1 cellular context compared by ENCODE assay signal in genomic region chr16:10609410-10609774, GRCh38.
TF ChIP-seq lines count a peak whose summit lies in the region.

No MANE protein-coding gene starts in this region.

TF ChIP-seq in GM23338, 12 proteins besides CTCF, POLR2A, EP300 and RAD21 (continued from another document):
- TF ChIP-seq CREB1 (CRISPR knock-in tag; IDR thresholded peaks at IDR 0.05; ENCODE audit: low read depth) (no peak), ZNF114 (CRISPR knock-in tag; IDR thresholded peaks at IDR 0.05) (no peak), NANOG (IDR thresholded peaks at IDR 0.05; ENCODE audit: borderline replicate concordance) (no peak), EZH2 (IDR thresholded peaks at IDR 0.05; ENCODE audit: low read depth, unreplicated experiment) (no peak)
- TF ChIP-seq, protein P1, sequence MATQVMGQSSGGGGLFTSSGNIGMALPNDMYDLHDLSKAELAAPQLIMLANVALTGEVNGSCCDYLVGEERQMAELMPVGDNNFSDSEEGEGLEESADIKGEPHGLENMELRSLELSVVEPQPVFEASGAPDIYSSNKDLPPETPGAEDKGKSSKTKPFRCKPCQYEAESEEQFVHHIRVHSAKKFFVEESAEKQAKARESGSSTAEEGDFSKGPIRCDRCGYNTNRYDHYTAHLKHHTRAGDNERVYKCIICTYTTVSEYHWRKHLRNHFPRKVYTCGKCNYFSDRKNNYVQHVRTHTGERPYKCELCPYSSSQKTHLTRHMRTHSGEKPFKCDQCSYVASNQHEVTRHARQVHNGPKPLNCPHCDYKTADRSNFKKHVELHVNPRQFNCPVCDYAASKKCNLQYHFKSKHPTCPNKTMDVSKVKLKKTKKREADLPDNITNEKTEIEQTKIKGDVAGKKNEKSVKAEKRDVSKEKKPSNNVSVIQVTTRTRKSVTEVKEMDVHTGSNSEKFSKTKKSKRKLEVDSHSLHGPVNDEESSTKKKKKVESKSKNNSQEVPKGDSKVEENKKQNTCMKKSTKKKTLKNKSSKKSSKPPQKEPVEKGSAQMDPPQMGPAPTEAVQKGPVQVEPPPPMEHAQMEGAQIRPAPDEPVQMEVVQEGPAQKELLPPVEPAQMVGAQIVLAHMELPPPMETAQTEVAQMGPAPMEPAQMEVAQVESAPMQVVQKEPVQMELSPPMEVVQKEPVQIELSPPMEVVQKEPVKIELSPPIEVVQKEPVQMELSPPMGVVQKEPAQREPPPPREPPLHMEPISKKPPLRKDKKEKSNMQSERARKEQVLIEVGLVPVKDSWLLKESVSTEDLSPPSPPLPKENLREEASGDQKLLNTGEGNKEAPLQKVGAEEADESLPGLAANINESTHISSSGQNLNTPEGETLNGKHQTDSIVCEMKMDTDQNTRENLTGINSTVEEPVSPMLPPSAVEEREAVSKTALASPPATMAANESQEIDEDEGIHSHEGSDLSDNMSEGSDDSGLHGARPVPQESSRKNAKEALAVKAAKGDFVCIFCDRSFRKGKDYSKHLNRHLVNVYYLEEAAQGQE (IDR thresholded peaks at IDR 0.05; ENCODE audit: unreplicated experiment): no peak
